Comparison of ENCODE assay signal across 12 cellular contexts in the genomic region with DNA sequence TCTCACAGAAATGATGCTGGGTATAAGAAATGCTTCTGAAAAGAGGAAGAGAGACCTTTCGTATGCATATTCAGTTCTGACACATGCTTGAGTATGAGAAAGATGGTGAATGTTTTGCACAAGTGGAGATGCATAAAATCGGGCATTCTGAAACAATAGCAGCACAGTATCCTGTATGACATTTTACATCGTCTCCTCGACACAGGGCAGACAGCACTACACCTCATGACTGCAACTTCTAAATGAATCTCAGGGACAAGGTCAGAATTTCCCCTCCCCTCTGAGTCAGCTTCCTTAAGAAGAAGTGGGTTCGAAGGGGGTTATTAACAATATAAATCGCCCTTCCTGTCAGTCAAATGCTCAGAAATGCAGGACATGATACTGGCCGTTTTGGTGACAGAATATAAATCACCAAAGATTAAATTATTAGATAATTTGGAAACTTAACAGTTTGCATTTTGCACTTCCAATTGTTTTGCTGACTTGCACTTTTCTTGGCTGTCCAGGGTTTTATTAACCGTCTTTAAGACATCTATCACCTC. TPM values are rescaled to one million over a fixed set of nuclear protein-coding genes. Genes with fewer than 3 reads are reported as not detected.
DNase-seq lines count a peak whose midpoint lies in the region; ATAC-seq and TF ChIP-seq lines count a peak whose summit lies in the region.
"Had no signal": no experiment of that assay in that cellular context is flagged by ENCODE, and none has a peak within 500 bp of the region (broad histone marks: within the 10 kb centered on the region; RNA-seq: fewer than 3 reads in every experiment).

No MANE protein-coding gene starts in this region.

- DNase-seq in naive thymus-derived CD4-positive, alpha-beta T cell, result no peak
- DNase-seq in kidney tubule cell (ENCODE audit: low spot score) (no peak), gastrocnemius medialis (no peak), epidermal melanocyte (ENCODE audit: insufficient read length, low spot score) (no peak)
- DNase-seq: activated effector memory CD4-positive, alpha-beta T cell treated with anti-CD3 and anti-CD28 coated beads, Interleukin-2, amount 50 U/mL, for 16 hours; DND-41; HCEC 1CT; hippocampal formation; NCI-H1048 had no signal

- H3K27ac Mint-ChIP-seq in naive thymus-derived CD4-positive, alpha-beta T cell, result no peak overlapping the region

- POLR2A ChIA-PET in naive thymus-derived CD4-positive, alpha-beta T cell (lab: Charles Lee), result no interaction called here

- no peak overlapping the region for H3K27ac ChIP-seq in naive thymus-derived CD4-positive, alpha-beta T cell (ENCODE audit: low read depth, low read length)
- H3K27ac ChIP-seq in gastrocnemius medialis, result no peak overlapping the region

- no peak for TF ChIP-seq POLR2A in gastrocnemius medialis (IDR thresholded peaks at IDR 0.05)

- in situ Hi-C loops in gastrocnemius medialis (cut with MboI; ENCODE audit: low sequenced_read_pairs in 4 of 4), result no loop called here

- H3K36me3 Mint-ChIP-seq in naive thymus-derived CD4-positive, alpha-beta T cell, result peaks cover 0 to 12% (median 0%) of the 10 kb centered on the region in 5 donors

- peaks cover 12 to 98% (median 90%) of the 10 kb centered on the region in 7 donors for H3K4me1 Mint-ChIP-seq in naive thymus-derived CD4-positive, alpha-beta T cell

- H3K4me3 ChIP-seq in naive thymus-derived CD4-positive, alpha-beta T cell (ENCODE audit: low read length), result no peak overlapping the region
- H3K4me3 ChIP-seq in gastrocnemius medialis, result no peak overlapping the region

- no peak for TF ChIP-seq CTCF in gastrocnemius medialis (IDR thresholded peaks at IDR 0.05 in 4 of 5, conservative IDR thresholded peaks at IDR 0.05 in 1 of 5)

- CTCF ChIA-PET in naive thymus-derived CD4-positive, alpha-beta T cell (lab: Charles Lee), result no interaction called here

- intact Hi-C loops in naive thymus-derived CD4-positive, alpha-beta T cell (cut with micrococcal nuclease), result no loop called here
- intact Hi-C loops in gastrocnemius medialis (cut with DNase I; ENCODE audit: low total_unique reads), result no loop called here

- no peaks in the 10 kb centered on the region for H3K27me3 ChIP-seq in naive thymus-derived CD4-positive, alpha-beta T cell (ENCODE audit: control insufficient read depth in 2 of 2, insufficient read depth in 2 of 2, low read length in 2 of 2)
- H3K27me3 ChIP-seq in gastrocnemius medialis, result no peaks in the 10 kb centered on the region

- H3K27me3 Mint-ChIP-seq in naive thymus-derived CD4-positive, alpha-beta T cell, result no peaks in the 10 kb centered on the region

- H3K36me3 ChIP-seq in naive thymus-derived CD4-positive, alpha-beta T cell (ENCODE audit: control insufficient read depth in 2 of 3, insufficient read depth in 3 of 3, low read length in 3 of 3), result no peaks in the 10 kb centered on the region
- H3K36me3 ChIP-seq in gastrocnemius medialis, result no peaks in the 10 kb centered on the region

- H3K9me3 ChIP-seq in naive thymus-derived CD4-positive, alpha-beta T cell (ENCODE audit: control insufficient read depth in 2 of 3, low read length in 3 of 3), result no peaks in the 10 kb centered on the region
- H3K9me3 ChIP-seq in gastrocnemius medialis, result no peaks in the 10 kb centered on the region

- H3K4me3 Mint-ChIP-seq in naive thymus-derived CD4-positive, alpha-beta T cell, result peak overlapping the region in 1 of 10 donors; percentile 8

- ATAC-seq in GM18873 (IDR thresholded peaks at IDR 0.05; ENCODE audit: low FRiP score, unreplicated experiment) (peak; percentile 95), GM21786 (IDR thresholded peaks at IDR 0.05; ENCODE audit: unreplicated experiment) (peak; percentile 94), HG03460 (IDR thresholded peaks at IDR 0.05; ENCODE audit: unreplicated experiment) (peak; percentile 94), gastrocnemius medialis (no peak)
- ATAC-seq in naive thymus-derived CD4-positive, alpha-beta T cell, result peak; percentile 34

- H3K4me1 ChIP-seq in naive thymus-derived CD4-positive, alpha-beta T cell (ENCODE audit: control insufficient read depth in 2 of 2, insufficient read depth in 2 of 2, low read length in 2 of 2), result peaks cover 0 to 10% of the 10 kb centered on the region in 2 donors
- peaks cover 24 to 34% of the 10 kb centered on the region in 2 donors for H3K4me1 ChIP-seq in gastrocnemius medialis

- no peaks in the 10 kb centered on the region for H3K9me3 Mint-ChIP-seq in naive thymus-derived CD4-positive, alpha-beta T cell

RNA-seq across cellular contexts. Expression of a gene that starts 57.1 kb away (rescaled TPM):
- total RNA-seq in naive thymus-derived CD4-positive, alpha-beta T cell, result 10 to 100 TPM; 17.9 to 33.5 (median 25.7) TPM
- 1 to 10 TPM; 4.5 to 6.6 TPM for polyA plus RNA-seq in naive thymus-derived CD4-positive, alpha-beta T cell
- 1 to 10 TPM; 5.9 to 7.9 (median 7.6) TPM for total RNA-seq in gastrocnemius medialis

RNA-seq across cellular contexts. Expression of a gene that starts 58.8 kb away (rescaled TPM):
- 10 to 100 TPM; 25.1 to 59.1 (median 31.7) TPM for total RNA-seq in naive thymus-derived CD4-positive, alpha-beta T cell
- polyA plus RNA-seq in naive thymus-derived CD4-positive, alpha-beta T cell, result 10 to 100 TPM; 17.0 to 25.5 TPM
- 10 to 100 TPM; 25.7 to 34.0 (median 29.9) TPM for total RNA-seq in gastrocnemius medialis

Comparison
In these comparisons a context has a peak if more than half of its experiments do, and no peak if none do; other contexts are left out.
1. ATAC-seq: peak in GM18873 (single experiment), GM21786 (single experiment), HG03460 (single experiment) and naive thymus-derived CD4-positive, alpha-beta T cell (single experiment); none in gastrocnemius medialis (0 of 2).